ENCODE assay signal across 21 cellular contexts in genomic region chr4:16692493-16692892, GRCh38.
DNase-seq lines count a peak whose midpoint lies in the region; ATAC-seq lines count a peak whose summit lies in the region.
"Had no signal": no experiment of that assay in that cellular context is flagged by ENCODE, and none has a peak within 500 bp of the region (broad histone marks: within the 10 kb centered on the region; RNA-seq: fewer than 3 reads in every experiment).

No MANE protein-coding gene starts in this region.

- H3K27me3 Mint-ChIP-seq in activated T-helper 1 cell treated with anti-CD3 and anti-CD28 coated beads, Interleukin-12 subunit alpha, Interleukin-12 subunit beta, Interleukin-2, Interleukin-4 antibody, amounts not matched to agents 30 ng/mL and 10 ng/mL and 1 ng/mL, durations not matched to agents 14 hours and 24 hours and 36 hours (ENCODE audit: insufficient read depth) = no peaks in the 10 kb centered on the region
- H3K27me3 Mint-ChIP-seq: effector memory CD8-positive, alpha-beta T cell had no signal

- H3K4me1 ChIP-seq in adipocyte (ENCODE audit: control insufficient read depth, insufficient read depth, low read length) (peaks cover 22% of the 10 kb centered on the region), stomach smooth muscle (ENCODE audit: control insufficient read depth, insufficient read depth, low read length) (peaks cover 14% of the 10 kb centered on the region)
- H3K4me1 ChIP-seq: Peyer's patch had no signal

- H3K4me1 Mint-ChIP-seq in activated T-helper 1 cell treated with anti-CD3 and anti-CD28 coated beads, Interleukin-12 subunit alpha, Interleukin-12 subunit beta, Interleukin-2, Interleukin-4 antibody, amounts not matched to agents 30 ng/mL and 10 ng/mL and 1 ng/mL, durations not matched to agents 14 hours and 24 hours and 36 hours (ENCODE audit: low read depth) = no peaks in the 10 kb centered on the region
- H3K4me1 Mint-ChIP-seq: CD8-positive, alpha-beta memory T cell had no signal

- H3K4me3 ChIP-seq in adipocyte (ENCODE audit: low read length) (peak overlapping the region; percentile 4), stomach smooth muscle (ENCODE audit: low read length in 2 of 2) (no peak overlapping the region)
- H3K4me3 ChIP-seq: mucosa of descending colon, Peyer's patch had no signal

- no peaks in the 10 kb centered on the region for H3K27me3 ChIP-seq in adipocyte (replicated peaks; ENCODE audit: control insufficient read depth, insufficient read depth, low read length)
- no peaks in the 10 kb centered on the region for H3K27me3 ChIP-seq in stomach smooth muscle (ENCODE audit: control insufficient read depth in 1 of 2, insufficient read depth in 2 of 2, low read length in 2 of 2)
- H3K27me3 ChIP-seq: Peyer's patch had no signal

- H3K9ac ChIP-seq in adipocyte (ENCODE audit: low read length) = no peak overlapping the region
- H3K9ac ChIP-seq in stomach smooth muscle (ENCODE audit: low read length in 2 of 2) = no peak overlapping the region
- H3K9ac ChIP-seq: SK-N-SH had no signal

- intact Hi-C loops in left ventricle myocardium superior (cut with micrococcal nuclease) = no loop called here
- intact Hi-C loops in activated T-helper 1 cell treated with anti-CD3 and anti-CD28 coated beads, Interleukin-12 subunit alpha, Interleukin-12 subunit beta, Interleukin-2, Interleukin-4 antibody, amounts not matched to agents 30 ng/mL and 10 ng/mL and 1 ng/mL, durations not matched to agents 14 hours and 24 hours and 36 hours (cut with micrococcal nuclease) = no loop called here

- H3K4me3 Mint-ChIP-seq in activated T-helper 1 cell treated with anti-CD3 and anti-CD28 coated beads, Interleukin-12 subunit alpha, Interleukin-12 subunit beta, Interleukin-2, Interleukin-4 antibody, amounts not matched to agents 30 ng/mL and 10 ng/mL and 1 ng/mL, durations not matched to agents 14 hours and 24 hours and 36 hours = no peak overlapping the region
- H3K4me3 Mint-ChIP-seq: CD8-positive, alpha-beta memory T cell; effector memory CD8-positive, alpha-beta T cell; H9 had no signal

- peak; percentile 41 for ATAC-seq in left ventricle myocardium superior
- ATAC-seq: effector memory CD8-positive, alpha-beta T cell; mucosa of descending colon had no signal

- H3K27ac Mint-ChIP-seq in activated T-helper 1 cell treated with anti-CD3 and anti-CD28 coated beads, Interleukin-12 subunit alpha, Interleukin-12 subunit beta, Interleukin-2, Interleukin-4 antibody, amounts not matched to agents 30 ng/mL and 10 ng/mL and 1 ng/mL, durations not matched to agents 14 hours and 24 hours and 36 hours = no peak overlapping the region
- H3K27ac Mint-ChIP-seq: CD8-positive, alpha-beta memory T cell; effector memory CD8-positive, alpha-beta T cell had no signal

- H3K9me3 ChIP-seq in adipocyte (ENCODE audit: control insufficient read depth, low read length) (no peaks in the 10 kb centered on the region), stomach smooth muscle (ENCODE audit: control insufficient read depth in 2 of 2, low read length in 2 of 2) (no peaks in the 10 kb centered on the region)
- H3K9me3 ChIP-seq: mucosa of descending colon, Peyer's patch, SK-N-SH had no signal

- H3K27ac ChIP-seq in stomach smooth muscle (ENCODE audit: low read length) = peak overlapping the region; percentile 46
- H3K27ac ChIP-seq: Peyer's patch, VCaP had no signal

- H3K9me3 Mint-ChIP-seq in activated T-helper 1 cell treated with anti-CD3 and anti-CD28 coated beads, Interleukin-12 subunit alpha, Interleukin-12 subunit beta, Interleukin-2, Interleukin-4 antibody, amounts not matched to agents 30 ng/mL and 10 ng/mL and 1 ng/mL, durations not matched to agents 14 hours and 24 hours and 36 hours = no peaks in the 10 kb centered on the region
- H3K9me3 Mint-ChIP-seq: H9 had no signal

- H3K36me3 Mint-ChIP-seq in activated T-helper 1 cell treated with anti-CD3 and anti-CD28 coated beads, Interleukin-12 subunit alpha, Interleukin-12 subunit beta, Interleukin-2, Interleukin-4 antibody, amounts not matched to agents 30 ng/mL and 10 ng/mL and 1 ng/mL, durations not matched to agents 14 hours and 24 hours and 36 hours (ENCODE audit: low read depth) = no peaks in the 10 kb centered on the region
- H3K36me3 Mint-ChIP-seq: CD8-positive, alpha-beta memory T cell had no signal

- no peaks in the 10 kb centered on the region for H3K36me3 ChIP-seq in adipocyte (ENCODE audit: control insufficient read depth, insufficient read depth, low read length, severe bottlenecking)
- no peaks in the 10 kb centered on the region for H3K36me3 ChIP-seq in stomach smooth muscle (ENCODE audit: control insufficient read depth in 2 of 2, insufficient read depth in 2 of 2, low read length in 2 of 2)
- H3K36me3 ChIP-seq: Peyer's patch had no signal

- DNase-seq in GM03348 (ENCODE audit: low spot score) (peak; percentile 60), adipocyte (ENCODE audit: low read depth) (peak; percentile 57), left ventricle myocardium superior (no peak), NCI-H1092 (lab: John Stamatoyannopoulos, UW) (no peak), retina (no peak)
- no peak for DNase-seq in activated CD4-positive, CD25-positive, alpha-beta regulatory T cell treated with anti-CD3 and anti-CD28 coated beads, Interleukin-2, amount 50 U/mL, for 72 hours
- no peak for DNase-seq in activated T-helper 1 cell treated with anti-CD3 and anti-CD28 coated beads, Interleukin-12 subunit alpha, Interleukin-12 subunit beta, Interleukin-2, Interleukin-4 antibody, amounts not matched to agents 30 ng/mL and 10 ng/mL and 1 ng/mL, durations not matched to agents 14 hours and 24 hours and 36 hours (ENCODE audit: low spot score)
- DNase-seq: activated CD4-positive, alpha-beta T cell treated with anti-CD3 and anti-CD28 coated beads, Interleukin-2, amount 50 U/mL, for 4 hours; activated gamma-delta T cell treated with Interleukin-2 at 50 U/mL for 16 hours; CD8-positive, alpha-beta memory T cell; DMS53; effector memory CD8-positive, alpha-beta T cell; H9; head of caudate nucleus; mucosa of descending colon; NCI-H1417; NCI-H2107; Peyer's patch; SK-N-SH had no signal

Comparison
In these comparisons a context has a peak if more than half of its experiments do, and no peak if none do; other contexts are left out.
1. DNase-seq: peak in GM03348 (single experiment) and adipocyte (single experiment); none in left ventricle myocardium superior (single experiment), NCI-H1092 (single experiment), retina (single experiment), activated CD4-positive, CD25-positive, alpha-beta regulatory T cell treated with anti-CD3 and anti-CD28 coated beads, Interleukin-2, amount 50 U/mL, for 72 hours (single experiment) and activated T-helper 1 cell treated with anti-CD3 and anti-CD28 coated beads, Interleukin-12 subunit alpha, Interleukin-12 subunit beta, Interleukin-2, Interleukin-4 antibody, amounts not matched to agents 30 ng/mL and 10 ng/mL and 1 ng/mL, durations not matched to agents 14 hours and 24 hours and 36 hours (single experiment).